In genomic region chr3:134974621-134975020, GRCh38 we compare ENCODE assay signal across 22 cellular contexts.
DNase-seq lines count a peak whose midpoint lies in the region; TF ChIP-seq lines count a peak whose summit lies in the region.
"Had no signal": no experiment of that assay in that cellular context is flagged by ENCODE, and none has a peak within 500 bp of the region (broad histone marks: within the 10 kb centered on the region; RNA-seq: fewer than 3 reads in every experiment).

No MANE protein-coding gene starts in this region.

- no peak overlapping the region for H3K27ac ChIP-seq in esophagus muscularis mucosa (replicated peaks in 1 of 4)
- H3K27ac ChIP-seq: skin epidermis, testis had no signal

- WGBS in esophagus muscularis mucosa = 37% methylated on average over 3 of the region's 3 CpGs

- no peak overlapping the region for H3K4me3 ChIP-seq in esophagus muscularis mucosa
- H3K4me3 ChIP-seq: skin epidermis, testis had no signal

- no peaks in the 10 kb centered on the region for H3K36me3 ChIP-seq in esophagus muscularis mucosa

- H3K9me3 ChIP-seq in esophagus muscularis mucosa = no peaks in the 10 kb centered on the region
- H3K9me3 ChIP-seq: testis had no signal

- TF ChIP-seq POLR2A in esophagus muscularis mucosa (IDR thresholded peaks at IDR 0.05; ENCODE audit: low read depth) = no peak

- TF ChIP-seq EP300 in esophagus muscularis mucosa (IDR thresholded peaks at IDR 0.05) = no peak

- TF ChIP-seq CTCF in esophagus muscularis mucosa (IDR thresholded peaks at IDR 0.05) = no peak

- peak; percentile 99 for DNase-seq in DMS79 treated with DMSO at 0.1 percent for 48 hours (lab: John Stamatoyannopoulos, UW)
- DNase-seq in NCI-H1105 (lab: John Stamatoyannopoulos, UW) = peak; percentile 92
- DNase-seq in NCI-H345 (lab: John Stamatoyannopoulos, UW) = peak; percentile 68
- peak; percentile 39 for DNase-seq in kidney tubule cell (ENCODE audit: low spot score)
- DNase-seq in NCI-H748 (lab: John Stamatoyannopoulos, UW; ENCODE audit: unreplicated experiment) = no peak
- no peak for DNase-seq in epidermal melanocyte (ENCODE audit: insufficient read length, low spot score)
- DNase-seq in esophagus muscularis mucosa (ENCODE audit: extremely low spot score) = no peak
- DNase-seq in DMS 273 treated with DMSO at 0.1 percent for 48 hours (lab: John Stamatoyannopoulos, UW) = no peak
- DNase-seq: activated CD4-positive, alpha-beta T cell treated with anti-CD3 and anti-CD28 coated beads, Interleukin-2, amount 50 U/mL, for 48 hours; activated CD4-positive, CD25-positive, alpha-beta regulatory T cell; activated effector memory CD4-positive, alpha-beta T cell treated with Interleukin-2 at 50 U/mL for 16 hours; activated naive CD8-positive, alpha-beta T cell treated with anti-CD3 and anti-CD28 coated beads, Interleukin-2, amount 10 ng/mL, durations not matched to agents 7 days and 5 days; CD4-positive, alpha-beta T cell; effector CD4-positive, alpha-beta T cell; kidney; NCI-H2171; NCI-H82; stimulated activated CD4-positive, alpha-beta T cell treated with anti-CD3 and anti-CD28 coated beads, Interleukin-2, amount 100 ng/mL, for 24 hours; stimulated activated naive B cell treated with anti-CD40 and anti-IgM and Interleukin-4, amounts not matched to agents 10 μg/mL and 1 μg/mL and 100 μg/mL, for 72 hours; T1000; testis had no signal

- intact Hi-C loops in esophagus muscularis mucosa (cut with DNase I) = no loop called here

- no peaks in the 10 kb centered on the region for H3K27me3 ChIP-seq in esophagus muscularis mucosa
- H3K27me3 ChIP-seq: testis had no signal

- no peaks in the 10 kb centered on the region for H3K4me1 ChIP-seq in esophagus muscularis mucosa
- H3K4me1 ChIP-seq: testis had no signal

Comparison
In these comparisons a context has a peak if more than half of its experiments do, and no peak if none do; other contexts are left out.
1. DNase-seq: peak in DMS79 treated with DMSO at 0.1 percent for 48 hours (single experiment), NCI-H1105 (single experiment), NCI-H345 (single experiment) and kidney tubule cell (single experiment); none in NCI-H748 (single experiment), epidermal melanocyte (single experiment), esophagus muscularis mucosa (single experiment) and DMS 273 treated with DMSO at 0.1 percent for 48 hours (single experiment).